ENCODE assay signal across 1 cellular context in genomic region chr10:100747061-100747825, GRCh38.
TF ChIP-seq lines count a peak whose summit lies in the region.

No MANE protein-coding gene starts in this region.

TF ChIP-seq in H1, 55 proteins besides CTCF, POLR2A, EP300 and RAD21:
- no peak for TF ChIP-seq HDAC2 (IDR thresholded peaks at IDR 0.05; ENCODE audit: borderline replicate concordance in 1 of 2, low read depth in 2 of 2, low read length in 2 of 2)
- TF ChIP-seq POU5F1 (IDR thresholded peaks at IDR 0.05; ENCODE audit: low read depth, low read length), result no peak
- no peak for TF ChIP-seq CHD2 (IDR thresholded peaks at IDR 0.05; ENCODE audit: low read length)
- TF ChIP-seq TCF12 (IDR thresholded peaks at IDR 0.05; ENCODE audit: low read depth, low read length), result no peak
- no peak for TF ChIP-seq POLR2AphosphoS5 (IDR thresholded peaks at IDR 0.05; ENCODE audit: low read depth, low read length)
- TF ChIP-seq JUND (IDR thresholded peaks at IDR 0.05; ENCODE audit: low read length), result no peak
- no peak for TF ChIP-seq GTF2F1 (IDR thresholded peaks at IDR 0.05; ENCODE audit: borderline replicate concordance, low read depth, low read length)
- TF ChIP-seq CBX8 (IDR thresholded peaks at IDR 0.05; ENCODE audit: borderline replicate concordance, low read depth, low read length), result peak; percentile 88; the same call in 1 of the 2 replicates
- TF ChIP-seq BCL11A (IDR thresholded peaks at IDR 0.05; ENCODE audit: low read depth in 2 of 2, low read length in 2 of 2), result no peak
- peak; percentile 98 for TF ChIP-seq RNF2 (IDR thresholded peaks at IDR 0.05; ENCODE audit: borderline replicate concordance, low read depth, low read length, missing control alignments, poor library complexity, severe bottlenecking)
- peak; percentile 78 for TF ChIP-seq EZH2 (IDR thresholded peaks at IDR 0.05; ENCODE audit: low read depth, low read length, severe bottlenecking)
- no peak for TF ChIP-seq CREB1 (IDR thresholded peaks at IDR 0.05)
